In genomic region chr5:173090626-173091025, GRCh38 we compare ENCODE assay signal across 33 cellular contexts. TPM values are rescaled to one million over a fixed set of nuclear protein-coding genes. Genes with fewer than 3 reads are reported as not detected.
DNase-seq lines count a peak whose midpoint lies in the region; ATAC-seq, FAIRE-seq and TF ChIP-seq lines count a peak whose summit lies in the region.
"Had no signal": no experiment of that assay in that cellular context is flagged by ENCODE, and none has a peak within 500 bp of the region (broad histone marks: within the 10 kb centered on the region; RNA-seq: fewer than 3 reads in every experiment).

No MANE protein-coding gene starts in this region.

- H3K23ac ChIP-seq in mesendoderm (ENCODE audit: low read length) = no peak overlapping the region

- H3K9me3 Mint-ChIP-seq in activated T-cell treated with anti-CD3 and anti-CD28 coated beads, Interleukin-2, amount 50 U/mL, for 24 hours = no peaks in the 10 kb centered on the region
- no peaks in the 10 kb centered on the region for H3K9me3 Mint-ChIP-seq in neural progenitor cell
- H3K9me3 Mint-ChIP-seq: CD4-positive, alpha-beta memory T cell; dendritic cell treated with granulocyte-macrophage colony-stimulating factor and Interleukin-4, amounts not matched to agents 40 ng/mL and 50 ng/mL, for 4 days; natural killer cell treated with Interleukin-12 subunit alpha and Interleukin-12 subunit beta and Interleukin-15 and Interleukin-18, amount 100 ng/mL, for 72 hours had no signal

- H2BK15ac ChIP-seq in mesendoderm (replicated peaks; ENCODE audit: low read depth) = no peak overlapping the region

- H4K20me1 ChIP-seq in HCT116 (ENCODE audit: insufficient read depth) (no peaks in the 10 kb centered on the region), GM12878 (ENCODE audit: control insufficient read depth, insufficient read depth) (no peaks in the 10 kb centered on the region), neural progenitor cell (ENCODE audit: low read depth) (peaks cover 8% of the 10 kb centered on the region)

- H3K27me3 ChIP-seq in HCT116 (ENCODE audit: insufficient read depth, low read length) (no peaks in the 10 kb centered on the region), GM12878 (replicated peaks in 1 of 2; ENCODE audit: control insufficient read depth in 2 of 2, insufficient read depth in 2 of 2, low read length in 1 of 2) (no peaks in the 10 kb centered on the region), neural progenitor cell (no peaks in the 10 kb centered on the region), mesendoderm (ENCODE audit: insufficient read depth, low read length, poor library complexity) (no peaks in the 10 kb centered on the region), thyroid gland (no peaks in the 10 kb centered on the region), esophagus squamous epithelium (no peaks in the 10 kb centered on the region)
- H3K27me3 ChIP-seq: esophagus muscularis mucosa, foreskin keratinocyte, heart left ventricle, SJSA1, suprapubic skin, upper lobe of right lung had no signal

- SMC1A ChIA-PET in GM12878 (lab: Charles Lee; ENCODE audit: uncharacterized antibody, unreplicated experiment) = no interaction called here

- H4K8ac ChIP-seq in mesendoderm (ENCODE audit: low read depth, low read length) = no peak overlapping the region

- no peak overlapping the region for H2AFZ ChIP-seq in HCT116 (ENCODE audit: low read depth, low read length, poor library complexity, severe bottlenecking)
- H2AFZ ChIP-seq in GM12878 (ENCODE audit: control insufficient read depth, low read depth, low read length) = no peak overlapping the region
- H2AFZ ChIP-seq in neural progenitor cell (replicated peaks) = no peak overlapping the region

- H3K4me2 ChIP-seq in HCT116 (ENCODE audit: low read length) (no peak overlapping the region), GM12878 (ENCODE audit: control insufficient read depth, insufficient read depth) (no peak overlapping the region), neural progenitor cell (peak overlapping the region; percentile 28), mesendoderm (ENCODE audit: low read length) (no peak overlapping the region)
- H3K4me2 ChIP-seq: A549 had no signal

- no peaks in the 10 kb centered on the region for H3K79me1 ChIP-seq in mesendoderm (ENCODE audit: low read length)

- TF ChIP-seq POLR2A in HCT116 (IDR thresholded peaks at IDR 0.05; ENCODE audit: borderline replicate concordance, extremely low read depth, insufficient read depth, insufficient read length) (no peak), GM12878 (IDR thresholded peaks at IDR 0.05; ENCODE audit: low read depth, low read length) (no peak), thyroid gland (IDR thresholded peaks at IDR 0.05) (no peak), esophagus squamous epithelium (IDR thresholded peaks at IDR 0.05) (no peak)

- TF ChIP-seq CTCF in HCT116 (IDR thresholded peaks at IDR 0.05 in 2 of 3, conservative IDR thresholded peaks at IDR 0.05 in 1 of 3; ENCODE audit: borderline replicate concordance in 1 of 3, insufficient read depth in 1 of 3, low read depth in 2 of 3, low read length in 2 of 3) (no peak), GM12878 (IDR thresholded peaks at IDR 0.05 in 2 of 3, conservative IDR thresholded peaks at IDR 0.05 in 1 of 3; ENCODE audit: control insufficient read depth in 2 of 3, extremely low read depth in 1 of 3, insufficient read depth in 1 of 3, low read depth in 3 of 3, low read length in 3 of 3) (no peak), neural progenitor cell (IDR thresholded peaks at IDR 0.05) (no peak), thyroid gland (IDR thresholded peaks at IDR 0.05) (no peak), esophagus squamous epithelium (IDR thresholded peaks at IDR 0.05) (no peak)

- no peaks in the 10 kb centered on the region for H3K9me2 ChIP-seq in HCT116 (ENCODE audit: insufficient read depth)

- peaks cover 29% of the 10 kb centered on the region for H3K36me3 Mint-ChIP-seq in activated T-cell treated with anti-CD3 and anti-CD28 coated beads, Interleukin-2, amount 50 U/mL, for 24 hours (ENCODE audit: low read depth)
- H3K36me3 Mint-ChIP-seq in neural progenitor cell = peaks cover 4% of the 10 kb centered on the region
- H3K36me3 Mint-ChIP-seq: natural killer cell treated with Interleukin-12 subunit alpha and Interleukin-12 subunit beta and Interleukin-15 and Interleukin-18, amount 100 ng/mL, for 72 hours; WTC11 had no signal

- H3K79me2 ChIP-seq in HCT116 (ENCODE audit: insufficient read depth, low read length) = no peaks in the 10 kb centered on the region
- H3K79me2 ChIP-seq in GM12878 (ENCODE audit: control insufficient read depth, insufficient read depth, low read length) = no peaks in the 10 kb centered on the region
- H3K79me2 ChIP-seq in neural progenitor cell (ENCODE audit: low read depth) = no peaks in the 10 kb centered on the region
- H3K79me2 ChIP-seq in mesendoderm (ENCODE audit: control insufficient read depth, insufficient read depth, low read length) = no peaks in the 10 kb centered on the region

- H3K9ac ChIP-seq in HCT116 (ENCODE audit: low read length) (no peak overlapping the region), GM12878 (ENCODE audit: control insufficient read depth, insufficient read depth, low read length) (no peak overlapping the region), neural progenitor cell (no peak overlapping the region), mesendoderm (ENCODE audit: low read length) (no peak overlapping the region)

- H3K27ac ChIP-seq in HCT116 (ENCODE audit: low read depth, low read length) (no peak overlapping the region), GM12878 (ENCODE audit: control insufficient read depth, insufficient read depth) (no peak overlapping the region), neural progenitor cell (peak overlapping the region; percentile 70), mesendoderm (ENCODE audit: low read depth, low read length) (no peak overlapping the region), thyroid gland (peak overlapping the region in 1 of 3 donors; percentile 5), esophagus squamous epithelium (no peak overlapping the region)
- H3K27ac ChIP-seq: A549, esophagus muscularis mucosa, foreskin keratinocyte, heart left ventricle, SJSA1, suprapubic skin, upper lobe of right lung had no signal

- H3K27ac Mint-ChIP-seq in activated T-cell treated with anti-CD3 and anti-CD28 coated beads, Interleukin-2, amount 50 U/mL, for 24 hours = peak overlapping the region; percentile 57
- H3K27ac Mint-ChIP-seq in neural progenitor cell = no peak overlapping the region
- H3K27ac Mint-ChIP-seq: dendritic cell treated with granulocyte-macrophage colony-stimulating factor and Interleukin-4, amounts not matched to agents 40 ng/mL and 50 ng/mL, for 4 days; endodermal cell; natural killer cell treated with Interleukin-12 subunit alpha and Interleukin-12 subunit beta and Interleukin-15 and Interleukin-18, amount 100 ng/mL, for 72 hours; WTC11 had no signal

- H3F3A ChIP-seq in neural progenitor cell (ENCODE audit: low read depth) = peaks cover 12% of the 10 kb centered on the region

- DNase-seq in activated T-cell treated with anti-CD3 and anti-CD28 coated beads, Interleukin-2, amount 50 U/mL, for 24 hours = no peak
- no peak for DNase-seq in activated T-cell treated with anti-CD3 and anti-CD28 coated beads, Interleukin-2, amount 50 U/mL, for 1 hour
- DNase-seq in HCT116 (ENCODE audit: low read depth, low spot score) = no peak
- no peak for DNase-seq in GM12878 (ENCODE audit: low read depth, low spot score)
- peak; percentile 3 for DNase-seq in neural progenitor cell (ENCODE audit: low spot score)
- DNase-seq in mesendoderm = no peak
- no peak for DNase-seq in thyroid gland
- no peak for DNase-seq in esophagus squamous epithelium (lab: John Stamatoyannopoulos, UW)
- DNase-seq: activated CD4-positive, alpha-beta T cell treated with anti-CD3 and anti-CD28 coated beads, Interleukin-2, amount 50 U/mL, for 1 hour; activated CD8-positive, alpha-beta memory T cell treated with anti-CD3 and anti-CD28 coated beads, Interleukin-2, amount 50 U/mL, for 4 hours; caudate nucleus; CD4-positive, alpha-beta memory T cell; EL; endodermal cell; foreskin keratinocyte; heart left ventricle; kidney; left ventricle myocardium superior; midbrain; NCI-H1092; NCI-H1694; NCI-H446 treated with DMSO at 0.1 percent for 48 hours; NCI-H774; RPMI8226; stimulated activated naive CD4-positive, alpha-beta T cell treated with Interleukin-2 at 50 U/mL for 16 hours; upper lobe of right lung had no signal

- no peak overlapping the region for H3K56ac ChIP-seq in mesendoderm (ENCODE audit: low read length)

- POLR2A ChIA-PET in HCT116 (lab: Charles Lee) = no interaction called here
- POLR2A ChIA-PET in GM12878 (lab: Charles Lee) = no interaction called here

- H3K4me3 ChIP-seq in HCT116 (replicated peaks in 1 of 2; ENCODE audit: low read depth in 1 of 2, low read length in 2 of 2) = no peak overlapping the region
- no peak overlapping the region for H3K4me3 ChIP-seq in GM12878
- H3K4me3 ChIP-seq in neural progenitor cell = peak overlapping the region; percentile 2
- H3K4me3 ChIP-seq in mesendoderm (ENCODE audit: low read length) = no peak overlapping the region
- H3K4me3 ChIP-seq in thyroid gland (replicated peaks in 1 of 3) = no peak overlapping the region
- no peak overlapping the region for H3K4me3 ChIP-seq in esophagus squamous epithelium
- H3K4me3 ChIP-seq: A549, esophagus muscularis mucosa, heart left ventricle, SJSA1, suprapubic skin, upper lobe of right lung had no signal

- H2AK5ac ChIP-seq in mesendoderm (ENCODE audit: low read length) = no peak overlapping the region

- TF ChIP-seq EP300 in GM12878 (IDR thresholded peaks at IDR 0.05; ENCODE audit: borderline replicate concordance in 1 of 2, control insufficient read depth in 1 of 2, low read depth in 2 of 2, low read length in 2 of 2) = no peak

- intact Hi-C loops in HCT116 (cut with micrococcal nuclease) (no loop called here), GM12878 (cut with micrococcal nuclease; ENCODE audit: unreplicated experiment) (no loop called here), thyroid gland (cut with DNase I) (no loop called here), esophagus squamous epithelium (cut with DNase I) (no loop called here)

- RAD21 ChIA-PET in HCT116 (lab: Charles Lee; ENCODE audit: low non-redundant PET in 1 of 2, low total read pairs in 2 of 2, uncharacterized antibody in 2 of 2, unreplicated experiment in 2 of 2) (no interaction called here), GM12878 (lab: Charles Lee; ENCODE audit: unreplicated experiment) (no interaction called here)

- BruUV-seq in HCT116 (replicated peaks; lab: Mats Ljungman, UMichigan) = TSS peak; percentile 49
- BruUV-seq in GM12878 (replicated peaks; lab: Mats Ljungman, UMichigan) = TSS peak; percentile 69

- no peaks in the 10 kb centered on the region for H3K27me3 Mint-ChIP-seq in activated T-cell treated with anti-CD3 and anti-CD28 coated beads, Interleukin-2, amount 50 U/mL, for 24 hours
- H3K27me3 Mint-ChIP-seq in neural progenitor cell (ENCODE audit: insufficient read depth, low read depth) = no peaks in the 10 kb centered on the region
- H3K27me3 Mint-ChIP-seq: CD4-positive, alpha-beta memory T cell; dendritic cell treated with granulocyte-macrophage colony-stimulating factor and Interleukin-4, amounts not matched to agents 40 ng/mL and 50 ng/mL, for 4 days; natural killer cell treated with Interleukin-12 subunit alpha and Interleukin-12 subunit beta and Interleukin-15 and Interleukin-18, amount 100 ng/mL, for 72 hours had no signal

- no peak overlapping the region for H3K4ac ChIP-seq in mesendoderm (ENCODE audit: low read depth, low read length)

- H2BK120ac ChIP-seq in mesendoderm (ENCODE audit: low read depth, low read length) = no peak overlapping the region

- in situ Hi-C loops in GM12878 (cut with MboI) = no loop called here

- FAIRE-seq in GM12878 (lab: Jason Lieb, UNC) = no peak
- FAIRE-seq: A549 had no signal

- H3K18ac ChIP-seq in mesendoderm (ENCODE audit: low read length) = no peak overlapping the region

- H3K4me1 Mint-ChIP-seq in activated T-cell treated with anti-CD3 and anti-CD28 coated beads, Interleukin-2, amount 50 U/mL, for 24 hours (ENCODE audit: low read depth) = peaks cover 36% of the 10 kb centered on the region
- H3K4me1 Mint-ChIP-seq in neural progenitor cell = no peaks in the 10 kb centered on the region
- H3K4me1 Mint-ChIP-seq: WTC11 had no signal

- H4K5ac ChIP-seq in mesendoderm (ENCODE audit: low read length) = no peak overlapping the region

- no peak overlapping the region for H3K4me3 Mint-ChIP-seq in activated T-cell treated with anti-CD3 and anti-CD28 coated beads, Interleukin-2, amount 50 U/mL, for 24 hours
- no peak overlapping the region for H3K4me3 Mint-ChIP-seq in neural progenitor cell
- H3K4me3 Mint-ChIP-seq: dendritic cell treated with granulocyte-macrophage colony-stimulating factor and Interleukin-4, amounts not matched to agents 40 ng/mL and 50 ng/mL, for 4 days; endodermal cell; natural killer cell treated with Interleukin-12 subunit alpha and Interleukin-12 subunit beta and Interleukin-15 and Interleukin-18, amount 100 ng/mL, for 72 hours; WTC11 had no signal

- H3K4me1 ChIP-seq in HCT116 (ENCODE audit: control insufficient read depth in 1 of 2, insufficient read depth in 2 of 2, low read length in 2 of 2) = peaks cover 10 to 21% of the 10 kb centered on the region in 2 experiments; a peak in 3 of 4 replicates
- no peaks in the 10 kb centered on the region for H3K4me1 ChIP-seq in GM12878 (ENCODE audit: control insufficient read depth, insufficient read depth, low read length)
- peaks cover 18% of the 10 kb centered on the region for H3K4me1 ChIP-seq in neural progenitor cell
- H3K4me1 ChIP-seq in mesendoderm (ENCODE audit: control insufficient read depth, low read depth, low read length) = no peaks in the 10 kb centered on the region
- H3K4me1 ChIP-seq in thyroid gland = peaks cover 18 to 28% of the 10 kb centered on the region in 2 donors
- H3K4me1 ChIP-seq in esophagus squamous epithelium = peaks cover 6 to 31% (median 12%) of the 10 kb centered on the region in 3 donors

- no peak for TF ChIP-seq RAD21 in HCT116 (IDR thresholded peaks at IDR 0.05; ENCODE audit: low read depth)
- no peak for TF ChIP-seq RAD21 in GM12878 (IDR thresholded peaks at IDR 0.05; ENCODE audit: insufficient read depth, low read depth, low read length)

- H3K9me3 ChIP-seq in HCT116 (ENCODE audit: control insufficient read depth in 1 of 2, insufficient read depth in 1 of 2, low read depth in 1 of 2, low read length in 2 of 2) = no peaks in the 10 kb centered on the region
- no peaks in the 10 kb centered on the region for H3K9me3 ChIP-seq in GM12878 (replicated peaks; ENCODE audit: control insufficient read depth, insufficient read depth, low read length)
- H3K9me3 ChIP-seq in neural progenitor cell (ENCODE audit: low read depth) = no peaks in the 10 kb centered on the region
- no peaks in the 10 kb centered on the region for H3K9me3 ChIP-seq in thyroid gland
- no peaks in the 10 kb centered on the region for H3K9me3 ChIP-seq in esophagus squamous epithelium
- H3K9me3 ChIP-seq: A549, esophagus muscularis mucosa, heart left ventricle, SJSA1, suprapubic skin, upper lobe of right lung had no signal

- H2BK5ac ChIP-seq in mesendoderm (ENCODE audit: low read length) = no peak overlapping the region

- CTCF ChIA-PET in HCT116 (lab: Charles Lee) = no interaction called here
- CTCF ChIA-PET in GM12878 (lab: Yijun Ruan, JAX) = no interaction called here

- H3K36me3 ChIP-seq in HCT116 (ENCODE audit: control insufficient read depth in 1 of 2, insufficient read depth in 2 of 2, low read length in 2 of 2) (no peaks in the 10 kb centered on the region), GM12878 (ENCODE audit: control insufficient read depth in 2 of 2, insufficient read depth in 2 of 2, low read length in 1 of 2) (no peaks in the 10 kb centered on the region), neural progenitor cell (no peaks in the 10 kb centered on the region), mesendoderm (ENCODE audit: control insufficient read depth, insufficient read depth, low read length) (no peaks in the 10 kb centered on the region), thyroid gland (peaks cover 23 to 25% of the 10 kb centered on the region in 2 donors), esophagus squamous epithelium (peaks cover 0 to 66% (median 5%) of the 10 kb centered on the region in 3 donors)

- no peak for ATAC-seq in HCT116
- ATAC-seq in GM12878 = no peak
- ATAC-seq: A549; foreskin keratinocyte; heart left ventricle; left ventricle myocardium superior; natural killer cell treated with Interleukin-12 subunit alpha and Interleukin-12 subunit beta and Interleukin-15 and Interleukin-18, amount 100 ng/mL, for 72 hours; upper lobe of right lung; WTC11 had no signal

- WGBS in GM12878 (ENCODE audit: insufficient coverage, insufficient replicate concordance, low lambda C conversion rate, missing lambda C conversion rate) = 47% methylated on average over 2 of the region's 2 CpGs
- WGBS in mesendoderm (ENCODE audit: extremely low coverage, insufficient coverage, low lambda C conversion rate) = no CpG with 5 or more reads among the region's 2 CpGs
- WGBS in thyroid gland, 2 donors = 75 to 84% methylated on average over 2 of the region's 2 CpGs
- 79 to 91% methylated on average over 2 of the region's 2 CpGs for WGBS in esophagus squamous epithelium, 2 donors

RNA-seq across cellular contexts. Expression of gene CREBRF, which starts 34.5 kb away (rescaled TPM):
- total RNA-seq in HCT116 (2021; ENCODE audit: unreplicated experiment) (7.7 TPM), GM12878 (2014; rRNA removed) (6.0 and 9.0 TPM in 2 replicates), GM12878 (2014; rRNA removed; fragmentation: Illumina TruSeq; extraction: Trizol) (6.5 and 6.6 TPM in 2 replicates), GM12878 (2021) (6.4 and 7.6 TPM in 2 replicates), neural progenitor cell (ENCODE audit: low replicate concordance) (13.0 and 14.3 TPM in 2 replicates), thyroid gland (100 to 1,000 TPM in 1 of 4 donors, 10 to 100 TPM in 3; 47.7 to 125 (median 77.3) TPM), esophagus squamous epithelium (10 to 100 TPM in 1 of 4 donors, 1 to 10 TPM in 3; 2.7 to 28.4 (median 7.9) TPM)
- polyA plus RNA-seq in HCT116 (2012) = 4.0 and 4.1 TPM in 2 replicates
- 62.7 and 66.4 TPM in 2 replicates for total RNA-seq in GM12878 (2013; cell fraction: nucleolus; rRNA removed)
- 6.3 TPM for polyA plus RNA-seq in GM12878 (2011; ENCODE audit: low read depth)
- polyA plus RNA-seq in GM12878 (2011; rRNA removed) (12.7 and 18.9 TPM in 2 replicates), GM12878 (2014; fragmentation: Illumina TruSeq; extraction: Trizol) (4.7 and 5.0 TPM in 2 replicates), GM12878 (2014; fragmentation: Nextera tagmentation; extraction: Ambion mirVana) (1 to 10 TPM; 1.2 to 1.4 TPM), GM12878 (2014; rRNA removed) (3.2 and 5.7 TPM in 2 replicates), GM12878 (2016; fragmentation: Nextera tagmentation; extraction: Ambion mirVana) (1 to 10 TPM; 1.6 TPM)
- 5.2 and 6.7 TPM in 2 replicates for polyA plus RNA-seq in GM12878 (2011; cell fraction: cytosol; rRNA removed)
- 8.6 and 16.8 TPM in 2 replicates for polyA plus RNA-seq in GM12878 (2011; cell fraction: nucleus; rRNA removed)
- 9.2 and 10.2 TPM in 2 replicates for polyA plus RNA-seq in GM12878 (2012)
- polyA minus RNA-seq in GM12878 (2011; rRNA and poly(A)+ RNA removed) = 23.6 and 24.2 TPM in 2 replicates
- 5.9 and 9.1 TPM in 2 replicates for polyA minus RNA-seq in GM12878 (2011; cell fraction: cytosol; rRNA and poly(A)+ RNA removed)
- 18.9 and 20.0 TPM in 2 replicates for polyA minus RNA-seq in GM12878 (2011; cell fraction: nucleus; rRNA and poly(A)+ RNA removed)
- polyA plus RNA-seq in mesendoderm (2013, experiment 1 of 2) = 1.0 TPM
- polyA plus RNA-seq in mesendoderm (2013, experiment 2 of 2) = 1.1 TPM

RNA-seq across cellular contexts. Expression of gene BNIP1, which starts 53.7 kb away (rescaled TPM):
- 18.6 TPM for total RNA-seq in HCT116 (2021; ENCODE audit: unreplicated experiment)
- polyA plus RNA-seq in HCT116 (2012) = 20.4 and 20.9 TPM in 2 replicates
- 8.9 and 10.2 TPM in 2 replicates for total RNA-seq in GM12878 (2013; cell fraction: nucleolus; rRNA removed)
- 26.9 and 28.6 TPM in 2 replicates for total RNA-seq in GM12878 (2014; rRNA removed)
- total RNA-seq in GM12878 (2014; rRNA removed; fragmentation: Illumina TruSeq; extraction: Trizol) = 24.4 and 25.6 TPM in 2 replicates
- total RNA-seq in GM12878 (2021) = 18.9 and 20.5 TPM in 2 replicates
- polyA plus RNA-seq in GM12878 (2011; ENCODE audit: low read depth) = 14.2 TPM
- polyA plus RNA-seq in GM12878 (2011; rRNA removed) = 29.2 and 32.6 TPM in 2 replicates
- 30.2 and 33.4 TPM in 2 replicates for polyA plus RNA-seq in GM12878 (2011; cell fraction: cytosol; rRNA removed)
- 17.7 and 19.2 TPM in 2 replicates for polyA plus RNA-seq in GM12878 (2011; cell fraction: nucleus; rRNA removed)
- 18.0 and 20.1 TPM in 2 replicates for polyA plus RNA-seq in GM12878 (2012)
- 30.8 and 34.5 TPM in 2 replicates for polyA plus RNA-seq in GM12878 (2014; fragmentation: Illumina TruSeq; extraction: Trizol)
- polyA plus RNA-seq in GM12878 (2014; fragmentation: Nextera tagmentation; extraction: Ambion mirVana) = 10 to 100 TPM; 56.3 to 62.5 TPM
- polyA plus RNA-seq in GM12878 (2014; rRNA removed) = 23.1 and 26.3 TPM in 2 replicates
- polyA plus RNA-seq in GM12878 (2016; fragmentation: Nextera tagmentation; extraction: Ambion mirVana) = 10 to 100 TPM; 23.9 to 25.0 TPM
- polyA minus RNA-seq in GM12878 (2011; rRNA and poly(A)+ RNA removed) = 14.2 and 20.2 TPM in 2 replicates
- 2.4 and 5.2 TPM in 2 replicates for polyA minus RNA-seq in GM12878 (2011; cell fraction: cytosol; rRNA and poly(A)+ RNA removed)
- 3.1 and 5.5 TPM in 2 replicates for polyA minus RNA-seq in GM12878 (2011; cell fraction: nucleus; rRNA and poly(A)+ RNA removed)
- 10.6 and 15.0 TPM in 2 replicates for total RNA-seq in neural progenitor cell (ENCODE audit: low replicate concordance)
- polyA plus RNA-seq in mesendoderm (2013, experiment 1 of 2) = 13.2 TPM
- 14.1 TPM for polyA plus RNA-seq in mesendoderm (2013, experiment 2 of 2)
- 10 to 100 TPM; 12.0 to 15.9 (median 15.6) TPM for total RNA-seq in thyroid gland
- 10 to 100 TPM in 3 of 4 donors, 1 to 10 TPM in 1; 5.2 to 12.4 (median 11.2) TPM for total RNA-seq in esophagus squamous epithelium
